In the genomic region with DNA sequence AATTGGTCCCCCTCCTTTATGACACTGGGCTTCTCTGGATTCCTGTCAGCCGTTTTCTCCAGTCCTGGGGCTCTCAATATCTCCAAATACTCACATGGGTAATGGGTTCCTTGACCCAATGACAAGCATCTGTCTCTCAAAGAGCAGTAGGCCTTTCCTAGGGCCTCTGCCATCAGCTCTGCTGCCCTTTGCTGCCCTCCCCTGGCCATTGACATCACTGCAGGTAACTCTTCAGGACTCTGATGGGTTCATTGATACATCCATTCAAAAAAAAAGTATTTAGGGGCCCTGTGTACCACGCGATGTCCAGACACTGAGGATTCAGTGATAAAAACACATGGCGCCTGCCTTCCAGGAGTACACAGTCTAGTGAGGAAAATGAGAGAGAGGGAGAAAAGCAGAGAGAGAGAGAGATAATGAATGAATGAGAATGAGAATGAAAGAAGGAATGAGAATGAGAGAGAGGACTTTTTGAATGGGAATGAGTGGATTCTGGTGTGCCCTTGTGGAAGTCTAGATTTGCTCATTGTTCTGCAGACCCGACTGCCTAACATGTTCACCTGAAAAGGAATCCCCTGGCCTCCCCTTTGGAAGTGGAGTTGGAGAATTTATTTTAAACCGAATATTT, we compare ENCODE assay signal across 1 cellular context.
TF ChIP-seq lines count a peak whose summit lies in the region.

No MANE protein-coding gene starts in this region.

TF ChIP-seq in GM23338, 12 proteins besides CTCF, POLR2A, EP300 and RAD21 (continued from another document):
- TF ChIP-seq, protein P1, sequence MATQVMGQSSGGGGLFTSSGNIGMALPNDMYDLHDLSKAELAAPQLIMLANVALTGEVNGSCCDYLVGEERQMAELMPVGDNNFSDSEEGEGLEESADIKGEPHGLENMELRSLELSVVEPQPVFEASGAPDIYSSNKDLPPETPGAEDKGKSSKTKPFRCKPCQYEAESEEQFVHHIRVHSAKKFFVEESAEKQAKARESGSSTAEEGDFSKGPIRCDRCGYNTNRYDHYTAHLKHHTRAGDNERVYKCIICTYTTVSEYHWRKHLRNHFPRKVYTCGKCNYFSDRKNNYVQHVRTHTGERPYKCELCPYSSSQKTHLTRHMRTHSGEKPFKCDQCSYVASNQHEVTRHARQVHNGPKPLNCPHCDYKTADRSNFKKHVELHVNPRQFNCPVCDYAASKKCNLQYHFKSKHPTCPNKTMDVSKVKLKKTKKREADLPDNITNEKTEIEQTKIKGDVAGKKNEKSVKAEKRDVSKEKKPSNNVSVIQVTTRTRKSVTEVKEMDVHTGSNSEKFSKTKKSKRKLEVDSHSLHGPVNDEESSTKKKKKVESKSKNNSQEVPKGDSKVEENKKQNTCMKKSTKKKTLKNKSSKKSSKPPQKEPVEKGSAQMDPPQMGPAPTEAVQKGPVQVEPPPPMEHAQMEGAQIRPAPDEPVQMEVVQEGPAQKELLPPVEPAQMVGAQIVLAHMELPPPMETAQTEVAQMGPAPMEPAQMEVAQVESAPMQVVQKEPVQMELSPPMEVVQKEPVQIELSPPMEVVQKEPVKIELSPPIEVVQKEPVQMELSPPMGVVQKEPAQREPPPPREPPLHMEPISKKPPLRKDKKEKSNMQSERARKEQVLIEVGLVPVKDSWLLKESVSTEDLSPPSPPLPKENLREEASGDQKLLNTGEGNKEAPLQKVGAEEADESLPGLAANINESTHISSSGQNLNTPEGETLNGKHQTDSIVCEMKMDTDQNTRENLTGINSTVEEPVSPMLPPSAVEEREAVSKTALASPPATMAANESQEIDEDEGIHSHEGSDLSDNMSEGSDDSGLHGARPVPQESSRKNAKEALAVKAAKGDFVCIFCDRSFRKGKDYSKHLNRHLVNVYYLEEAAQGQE (IDR thresholded peaks at IDR 0.05; ENCODE audit: unreplicated experiment) = no peak
- no peak for TF ChIP-seq ZNF331 (CRISPR knock-in tag; IDR thresholded peaks at IDR 0.05; ENCODE audit: low read depth)
